Comparison of ENCODE assay signal across 22 cellular contexts in genomic region chr20:51249215-51249614, GRCh38.
"Had no signal": no experiment of that assay in that cellular context is flagged by ENCODE, and none has a peak within 500 bp of the region (broad histone marks: within the 10 kb centered on the region; RNA-seq: fewer than 3 reads in every experiment).

No MANE protein-coding gene starts in this region.

- H3K27me3 ChIP-seq: ascending aorta, neutrophil, ovary, right atrium auricular region, tibial nerve had no signal

- H3K4me1 ChIP-seq: ascending aorta, breast epithelium, lower lobe of right lung, psoas muscle, right atrium auricular region, suprapubic skin, tibial nerve had no signal

- H3K4me3 Mint-ChIP-seq: activated CD8-positive, alpha-beta T cell treated with anti-CD3 and anti-CD28 coated beads, Interleukin-2, amount 10 ng/mL, durations not matched to agents 7 days and 5 days; activated T-helper 17 cell treated with anti-CD3 and anti-CD28 coated beads, Interleukin-2, amount 50 U/mL, for 72 hours; nephron had no signal

- H3K9me3 ChIP-seq: ascending aorta, breast epithelium, lower lobe of right lung, neutrophil, ovary, psoas muscle, right atrium auricular region, suprapubic skin, tibial nerve had no signal

- H3K36me3 Mint-ChIP-seq: activated naive CD4-positive, alpha-beta T cell treated with anti-CD3 and anti-CD28 coated beads, Interleukin-2, amount 50 U/mL, for 72 hours had no signal

- H3K27ac ChIP-seq: ascending aorta, breast epithelium, lower lobe of right lung, neutrophil, ovary, psoas muscle, right atrium auricular region, suprapubic skin, tibial nerve had no signal

- H3K27ac Mint-ChIP-seq: activated CD8-positive, alpha-beta T cell treated with anti-CD3 and anti-CD28 coated beads, Interleukin-2, amount 10 ng/mL, durations not matched to agents 7 days and 5 days; activated naive CD4-positive, alpha-beta T cell treated with anti-CD3 and anti-CD28 coated beads, Interleukin-2, amount 50 U/mL, for 72 hours; activated T-helper 17 cell treated with anti-CD3 and anti-CD28 coated beads, Interleukin-2, amount 50 U/mL, for 72 hours; nephron had no signal

- DNase-seq: activated CD4-positive, alpha-beta T cell treated with anti-CD3 and anti-CD28 coated beads for 1 hour; activated CD4-positive, alpha-beta T cell treated with anti-CD3 and anti-CD28 coated beads, Interleukin-2, amount 50 U/mL, for 1 hour; activated CD8-positive, alpha-beta T cell treated with anti-CD3 and anti-CD28 coated beads, Interleukin-2, amount 10 ng/mL, durations not matched to agents 7 days and 5 days; activated T-cell treated with anti-CD3 and anti-CD28 coated beads, Interleukin-2, amount 50 U/mL, for 1 hour; foreskin fibroblast; lower lobe of right lung; ovary; psoas muscle; stimulated activated CD4-positive, alpha-beta T cell treated with anti-CD3 and anti-CD28 coated beads, Interleukin-4, amount 100 ng/mL, for 4 hours; stimulated activated naive CD8-positive, alpha-beta T cell treated with anti-CD3 and anti-CD28 coated beads, Interleukin-15, Interleukin-2, amounts not matched to agents 100 U/mL and 50 U/mL, for 24 hours; T-helper 9 cell had no signal

- H3K4me3 ChIP-seq: ascending aorta, breast epithelium, lower lobe of right lung, ovary, psoas muscle, right atrium auricular region, suprapubic skin, tibial nerve had no signal

- H3K9me3 Mint-ChIP-seq: activated T-helper 17 cell treated with anti-CD3 and anti-CD28 coated beads, Interleukin-2, amount 50 U/mL, for 72 hours had no signal

- FAIRE-seq: endometrium had no signal

- H3K4me1 Mint-ChIP-seq: nephron had no signal

- ATAC-seq: activated CD8-positive, alpha-beta T cell treated with anti-CD3 and anti-CD28 coated beads, Interleukin-2, amount 10 ng/mL, durations not matched to agents 7 days and 5 days; activated naive CD4-positive, alpha-beta T cell treated with anti-CD3 and anti-CD28 coated beads, Interleukin-2, amount 50 U/mL, for 72 hours; activated T-helper 17 cell treated with anti-CD3 and anti-CD28 coated beads, Interleukin-2, amount 50 U/mL, for 72 hours; left lobe of liver; lower lobe of right lung; psoas muscle; stimulated activated naive CD8-positive, alpha-beta T cell treated with anti-CD3 and anti-CD28 coated beads, Interleukin-15, Interleukin-2, amounts not matched to agents 100 U/mL and 50 U/mL, for 24 hours had no signal

- H3K36me3 ChIP-seq: ascending aorta, breast epithelium, lower lobe of right lung, neutrophil, ovary, right atrium auricular region, suprapubic skin, tibial nerve had no signal
